ENCODE assay signal across 10 cellular contexts in the genomic region with DNA sequence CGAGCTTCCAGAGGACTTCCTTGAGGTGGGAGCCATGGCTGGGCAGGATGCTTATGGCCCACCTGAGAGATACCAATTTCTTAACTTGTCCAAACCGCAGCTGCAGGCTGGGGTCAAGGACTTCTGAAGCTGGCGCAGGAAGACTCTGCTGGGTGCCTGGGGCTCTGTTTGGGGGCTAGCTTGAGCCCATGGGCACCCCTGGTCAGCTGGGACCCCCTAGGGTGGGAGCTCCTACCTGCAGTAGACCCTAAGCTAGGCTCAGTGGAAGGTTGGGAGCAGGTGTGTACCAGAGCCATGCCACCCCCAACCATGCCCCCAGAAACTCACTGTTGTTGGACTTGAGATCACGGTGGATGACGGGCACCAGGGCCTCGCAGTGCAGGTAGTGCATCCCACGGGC. TPM values are rescaled to one million over a fixed set of nuclear protein-coding genes. Genes with fewer than 3 reads are reported as not detected.
DNase-seq lines count a peak whose midpoint lies in the region; ATAC-seq, FAIRE-seq and TF ChIP-seq lines count a peak whose summit lies in the region.
"Had no signal": no experiment of that assay in that cellular context is flagged by ENCODE, and none has a peak within 500 bp of the region (broad histone marks: within the 10 kb centered on the region; RNA-seq: fewer than 3 reads in every experiment).

No MANE protein-coding gene starts in this region.

- POLR2A ChIA-PET in GM12878 (lab: Charles Lee), result interaction anchor here (0.6 to 5.0 kb wide), 11 partner anchors 8 to 276 kb away, joined by 3 to 34 read pairs (median 4); partner anchors contain the start of genes EHBP1L1, RELA and ZNRD2

- ATAC-seq in GM12878 (no peak), GM19035 (IDR thresholded peaks at IDR 0.05; ENCODE audit: unreplicated experiment) (no peak)

- WGBS in GM12878 (ENCODE audit: insufficient coverage, insufficient replicate concordance, low lambda C conversion rate, missing lambda C conversion rate), result 47% methylated on average over 7 of the region's 7 CpGs

- H3K36me3 ChIP-seq in GM12878 (ENCODE audit: control insufficient read depth in 2 of 2, insufficient read depth in 2 of 2, low read length in 1 of 2), result peaks cover 6 to 17% of the 10 kb centered on the region in 2 experiments; a peak in 3 of 4 replicates

- peak overlapping the region; percentile 95 for H3K4me3 Mint-ChIP-seq in activated naive CD4-positive, alpha-beta T cell treated with anti-CD3 and anti-CD28 coated beads for 36 hours
- peak overlapping the region; percentile 87 for H3K4me3 Mint-ChIP-seq in mesothelial cell of epicardium
- peak overlapping the region; percentile 83 for H3K4me3 Mint-ChIP-seq in type B pancreatic cell

- peaks cover 18% of the 10 kb centered on the region for H3K36me3 Mint-ChIP-seq in activated naive CD4-positive, alpha-beta T cell treated with anti-CD3 and anti-CD28 coated beads for 36 hours (ENCODE audit: low read depth)
- peaks cover 8% of the 10 kb centered on the region for H3K36me3 Mint-ChIP-seq in mesothelial cell of epicardium
- H3K36me3 Mint-ChIP-seq in type B pancreatic cell, result peaks cover 8% of the 10 kb centered on the region

- H3K4me1 Mint-ChIP-seq in activated naive CD4-positive, alpha-beta T cell treated with anti-CD3 and anti-CD28 coated beads for 36 hours (ENCODE audit: low read depth), result peaks cover 49% of the 10 kb centered on the region
- peaks cover 21% of the 10 kb centered on the region for H3K4me1 Mint-ChIP-seq in mesothelial cell of epicardium
- H3K4me1 Mint-ChIP-seq in type B pancreatic cell (ENCODE audit: unreplicated experiment), result peaks cover 31% of the 10 kb centered on the region

- no peaks in the 10 kb centered on the region; the same call in 1 of the 2 replicates for H4K20me1 ChIP-seq in GM12878 (ENCODE audit: control insufficient read depth, insufficient read depth)

- peak overlapping the region; percentile 37; the same call in 1 of the 2 replicates for H3K27ac ChIP-seq in GM12878 (ENCODE audit: control insufficient read depth, insufficient read depth)
- H3K27ac ChIP-seq: WERI-Rb-1 had no signal

- SMC1A ChIA-PET in GM12878 (lab: Charles Lee; ENCODE audit: uncharacterized antibody, unreplicated experiment), result interaction anchor here (0.9 to 3.0 kb wide), 4 partner anchors 25 to 193 kb away, joined by 3 to 21 read pairs (median 3); no protein-coding TSS in a partner anchor

- no peaks in the 10 kb centered on the region for H3K27me3 ChIP-seq in GM12878 (replicated peaks in 1 of 2; ENCODE audit: control insufficient read depth in 2 of 2, insufficient read depth in 2 of 2, low read length in 1 of 2)

- no peak overlapping the region for H2AFZ ChIP-seq in GM12878 (ENCODE audit: control insufficient read depth, low read depth, low read length)

- H3K27ac Mint-ChIP-seq in activated naive CD4-positive, alpha-beta T cell treated with anti-CD3 and anti-CD28 coated beads for 36 hours, result peak overlapping the region; percentile 5
- peak overlapping the region; percentile 85 for H3K27ac Mint-ChIP-seq in mesothelial cell of epicardium
- H3K27ac Mint-ChIP-seq in type B pancreatic cell, result peak overlapping the region; percentile 73

- FAIRE-seq in GM12878 (lab: Jason Lieb, UNC), result no peak
- FAIRE-seq: D721Med had no signal

- TF ChIP-seq RAD21 in GM12878 (IDR thresholded peaks at IDR 0.05; ENCODE audit: insufficient read depth, low read depth, low read length), result no peak

- no TSS peak for BruUV-seq in GM12878 (replicated peaks; lab: Mats Ljungman, UMichigan)

- H3K9ac ChIP-seq in GM12878 (ENCODE audit: control insufficient read depth, insufficient read depth, low read length), result peak overlapping the region; percentile 85

- peaks cover 68% of the 10 kb centered on the region for H3K79me2 ChIP-seq in GM12878 (ENCODE audit: control insufficient read depth, insufficient read depth, low read length)

- peaks cover 24% of the 10 kb centered on the region for H3K4me1 ChIP-seq in GM12878 (ENCODE audit: control insufficient read depth, insufficient read depth, low read length)

- no peak for TF ChIP-seq EP300 in GM12878 (IDR thresholded peaks at IDR 0.05; ENCODE audit: borderline replicate concordance in 1 of 2, control insufficient read depth in 1 of 2, low read depth in 2 of 2, low read length in 2 of 2)

- intact Hi-C loops in activated naive CD4-positive, alpha-beta T cell treated with anti-CD3 and anti-CD28 coated beads for 36 hours (cut with micrococcal nuclease), result no loop called here
- intact Hi-C loops in GM12878 (cut with micrococcal nuclease; ENCODE audit: unreplicated experiment), result loop anchor here (5.0 kb wide), 1 partner anchor 735 kb away; the partner anchor contains the start of gene EHD1

- H3K4me2 ChIP-seq in GM12878 (ENCODE audit: control insufficient read depth, insufficient read depth), result peak overlapping the region; percentile 93

- peak overlapping the region; percentile 99 for H3K4me3 ChIP-seq in GM12878

- no peak for DNase-seq in activated naive CD4-positive, alpha-beta T cell treated with anti-CD3 and anti-CD28 coated beads for 36 hours
- DNase-seq in activated naive CD4-positive, alpha-beta T cell treated with Interleukin-2 at 50 U/mL for 16 hours, result no peak
- no peak for DNase-seq in GM12878 (ENCODE audit: low read depth, low spot score)
- no peak for DNase-seq in mesothelial cell of epicardium (ENCODE audit: low spot score in 2 of 2, unreplicated experiment in 2 of 2)
- no peak for DNase-seq in type B pancreatic cell (ENCODE audit: extremely low spot score, unreplicated experiment)
- DNase-seq in 8988T, result no peak
- no peak for DNase-seq in globus pallidus (ENCODE audit: low spot score)
- DNase-seq: WERI-Rb-1 had no signal

- TF ChIP-seq CTCF in GM12878 (IDR thresholded peaks at IDR 0.05 in 2 of 3, conservative IDR thresholded peaks at IDR 0.05 in 1 of 3; ENCODE audit: control insufficient read depth in 2 of 3, extremely low read depth in 1 of 3, insufficient read depth in 1 of 3, low read depth in 3 of 3, low read length in 3 of 3), result no peak
- no peak for TF ChIP-seq CTCF in mesothelial cell of epicardium (IDR thresholded peaks at IDR 0.05; ENCODE audit: unreplicated experiment)
- TF ChIP-seq CTCF in type B pancreatic cell (conservative IDR thresholded peaks at IDR 0.05), result no peak

- in situ Hi-C loops in GM12878 (cut with MboI), result no loop called here

- H3K27me3 Mint-ChIP-seq in activated naive CD4-positive, alpha-beta T cell treated with anti-CD3 and anti-CD28 coated beads for 36 hours (ENCODE audit: low read depth), result no peaks in the 10 kb centered on the region
- H3K27me3 Mint-ChIP-seq in mesothelial cell of epicardium (ENCODE audit: low read depth) (no peaks in the 10 kb centered on the region), type B pancreatic cell (no peaks in the 10 kb centered on the region)

- RAD21 ChIA-PET in GM12878 (lab: Charles Lee; ENCODE audit: unreplicated experiment), result interaction anchor here (1.0 to 4.0 kb wide), 8 partner anchors 19 to 72 kb away, joined by 3 to 36 read pairs (median 5); partner anchors contain the start of genes FAM89B, RELA, SIPA1 and ZNRD2

- H3K9me3 ChIP-seq in GM12878 (replicated peaks; ENCODE audit: control insufficient read depth, insufficient read depth, low read length), result no peaks in the 10 kb centered on the region

- TF ChIP-seq POLR2A in GM12878 (IDR thresholded peaks at IDR 0.05; ENCODE audit: low read depth, low read length), result no peak

- no peaks in the 10 kb centered on the region for H3K9me3 Mint-ChIP-seq in activated naive CD4-positive, alpha-beta T cell treated with anti-CD3 and anti-CD28 coated beads for 36 hours
- H3K9me3 Mint-ChIP-seq in mesothelial cell of epicardium, result no peaks in the 10 kb centered on the region
- H3K9me3 Mint-ChIP-seq in type B pancreatic cell, result no peaks in the 10 kb centered on the region

- CTCF ChIA-PET in activated naive CD4-positive, alpha-beta T cell treated with anti-CD3 and anti-CD28 coated beads for 36 hours (lab: Charles Lee), result interaction anchor here (0.9 to 1.8 kb wide), 5 partner anchors 19 to 297 kb away, joined by 3 to 13 read pairs (median 3); no protein-coding TSS in a partner anchor
- CTCF ChIA-PET in GM12878 (lab: Yijun Ruan, JAX), result interaction anchor here (1.0 to 3.8 kb wide), 5 partner anchors 18 to 197 kb away, joined by 3 to 35 read pairs (median 10); no protein-coding TSS in a partner anchor

RNA-seq across cellular contexts. Expression of gene MAP3K11, which starts 1.3 kb away (rescaled TPM):
- 10 to 100 TPM; 28.9 to 32.7 TPM for total RNA-seq in activated naive CD4-positive, alpha-beta T cell treated with anti-CD3 and anti-CD28 coated beads for 36 hours
- total RNA-seq in GM12878 (2013; cell fraction: nucleolus; rRNA removed), result 95.3 and 109 TPM in 2 replicates
- total RNA-seq in GM12878 (2014; rRNA removed) (37.4 and 39.9 TPM in 2 replicates), GM12878 (2014; rRNA removed; fragmentation: Illumina TruSeq; extraction: Trizol) (13.6 and 15.1 TPM in 2 replicates), GM12878 (2021) (62.6 and 64.7 TPM in 2 replicates), mesothelial cell of epicardium (46.8 to 52.0 TPM (median 47.5 TPM) in 3 replicates), type B pancreatic cell (ENCODE audit: low replicate concordance) (56.7 and 61.9 TPM in 2 replicates)
- polyA plus RNA-seq in GM12878 (2011; ENCODE audit: low read depth), result 8.2 TPM
- polyA plus RNA-seq in GM12878 (2011; rRNA removed) (17.0 and 27.9 TPM in 2 replicates), GM12878 (2014; fragmentation: Illumina TruSeq; extraction: Trizol) (6.6 and 14.0 TPM in 2 replicates), GM12878 (2014; fragmentation: Nextera tagmentation; extraction: Ambion mirVana) (1 to 10 TPM; 1.5 to 1.9 TPM), GM12878 (2014; rRNA removed) (51.8 and 58.7 TPM in 2 replicates), GM12878 (2016; fragmentation: Nextera tagmentation; extraction: Ambion mirVana) (10 to 100 TPM; 22.1 to 27.3 TPM)
- 43.4 and 59.7 TPM in 2 replicates for polyA plus RNA-seq in GM12878 (2011; cell fraction: cytosol; rRNA removed)
- 80.4 and 99.7 TPM in 2 replicates for polyA plus RNA-seq in GM12878 (2011; cell fraction: nucleus; rRNA removed)
- polyA plus RNA-seq in GM12878 (2012), result 29.2 and 38.0 TPM in 2 replicates
- polyA minus RNA-seq in GM12878 (2011; rRNA and poly(A)+ RNA removed), result 31.5 and 53.3 TPM in 2 replicates
- polyA minus RNA-seq in GM12878 (2011; cell fraction: cytosol; rRNA and poly(A)+ RNA removed), result 23.3 and 23.7 TPM in 2 replicates
- 31.8 and 54.0 TPM in 2 replicates for polyA minus RNA-seq in GM12878 (2011; cell fraction: nucleus; rRNA and poly(A)+ RNA removed)

RNA-seq across cellular contexts. Expression of gene PCNX3, which starts 2.9 kb away (rescaled TPM):
- total RNA-seq in activated naive CD4-positive, alpha-beta T cell treated with anti-CD3 and anti-CD28 coated beads for 36 hours, result 10 to 100 TPM; 21.6 to 24.7 TPM
- total RNA-seq in GM12878 (2013; cell fraction: nucleolus; rRNA removed), result 38.1 and 44.3 TPM in 2 replicates
- 14.0 and 19.9 TPM in 2 replicates for total RNA-seq in GM12878 (2014; rRNA removed)
- 5.4 and 7.3 TPM in 2 replicates for total RNA-seq in GM12878 (2014; rRNA removed; fragmentation: Illumina TruSeq; extraction: Trizol)
- 39.0 and 46.6 TPM in 2 replicates for total RNA-seq in GM12878 (2021)
- 8.1 TPM for polyA plus RNA-seq in GM12878 (2011; ENCODE audit: low read depth)
- 2.9 and 8.2 TPM in 2 replicates for polyA plus RNA-seq in GM12878 (2011; rRNA removed)
- 19.6 and 23.7 TPM in 2 replicates for polyA plus RNA-seq in GM12878 (2011; cell fraction: cytosol; rRNA removed)
- polyA plus RNA-seq in GM12878 (2011; cell fraction: nucleus; rRNA removed), result 93.1 and 120 TPM in 2 replicates
- polyA plus RNA-seq in GM12878 (2012), result 16.6 and 21.0 TPM in 2 replicates
- 1.7 and 8.6 TPM in 2 replicates for polyA plus RNA-seq in GM12878 (2014; fragmentation: Illumina TruSeq; extraction: Trizol)
- under 1 TPM; 0.03 to 0.15 TPM for polyA plus RNA-seq in GM12878 (2014; fragmentation: Nextera tagmentation; extraction: Ambion mirVana)
- polyA plus RNA-seq in GM12878 (2014; rRNA removed), result 34.1 and 40.2 TPM in 2 replicates
- polyA plus RNA-seq in GM12878 (2016; fragmentation: Nextera tagmentation; extraction: Ambion mirVana), result 10 to 100 TPM in 1 of 2 experiments, 1 to 10 TPM in 1; 6.8 to 10.3 TPM
- polyA minus RNA-seq in GM12878 (2011; rRNA and poly(A)+ RNA removed), result 12.1 and 24.9 TPM in 2 replicates
- polyA minus RNA-seq in GM12878 (2011; cell fraction: cytosol; rRNA and poly(A)+ RNA removed), result 17.2 and 18.4 TPM in 2 replicates
- polyA minus RNA-seq in GM12878 (2011; cell fraction: nucleus; rRNA and poly(A)+ RNA removed), result 29.3 and 54.2 TPM in 2 replicates
- 59.0 to 61.8 TPM (median 61.3 TPM) in 3 replicates for total RNA-seq in mesothelial cell of epicardium
- 44.9 and 49.2 TPM in 2 replicates for total RNA-seq in type B pancreatic cell (ENCODE audit: low replicate concordance)

RNA-seq across cellular contexts. Expression of gene KCNK7, which starts 17.1 kb away (rescaled TPM):
- total RNA-seq in activated naive CD4-positive, alpha-beta T cell treated with anti-CD3 and anti-CD28 coated beads for 36 hours, result under 1 TPM in 1 of 2 experiments, not detected in 1; 0.35 TPM
- 0.42 and 0.67 TPM in 2 replicates for total RNA-seq in GM12878 (2013; cell fraction: nucleolus; rRNA removed)
- total RNA-seq in GM12878 (2014; rRNA removed) (0.16 and 0.23 TPM in 2 replicates), GM12878 (2014; rRNA removed; fragmentation: Illumina TruSeq; extraction: Trizol) (not detected in 2 replicates), GM12878 (2021) (0.29 and 0.54 TPM in 2 replicates), mesothelial cell of epicardium (0.95 to 2.4 TPM (median 1.7 TPM) in 3 replicates), type B pancreatic cell (ENCODE audit: low replicate concordance) (0.36 and 1.1 TPM in 2 replicates)
- not detected for polyA plus RNA-seq in GM12878 (2011; ENCODE audit: low read depth)
- polyA plus RNA-seq in GM12878 (2011; rRNA removed) (not detected in 2 replicates), GM12878 (2014; fragmentation: Illumina TruSeq; extraction: Trizol) (not detected in 2 replicates), GM12878 (2014; fragmentation: Nextera tagmentation; extraction: Ambion mirVana) (under 1 TPM in 1 of 2 experiments, not detected in 1; 0.11 TPM), GM12878 (2014; rRNA removed) (0.15 TPM in 1 of 2 replicates, not detected in the other), GM12878 (2016; fragmentation: Nextera tagmentation; extraction: Ambion mirVana) (not detected)
- 0.08 TPM in 1 of 2 replicates, not detected in the other for polyA plus RNA-seq in GM12878 (2011; cell fraction: cytosol; rRNA removed)
- polyA plus RNA-seq in GM12878 (2011; cell fraction: nucleus; rRNA removed), result 0.16 and 0.46 TPM in 2 replicates
- 0.08 and 0.80 TPM in 2 replicates for polyA plus RNA-seq in GM12878 (2012)
- 1.4 TPM in 1 of 2 replicates, not detected in the other for polyA minus RNA-seq in GM12878 (2011; rRNA and poly(A)+ RNA removed)
- not detected in 2 replicates for polyA minus RNA-seq in GM12878 (2011; cell fraction: cytosol; rRNA and poly(A)+ RNA removed)
- not detected in 2 replicates for polyA minus RNA-seq in GM12878 (2011; cell fraction: nucleus; rRNA and poly(A)+ RNA removed)

RNA-seq across cellular contexts. Expression of gene SIPA1, which starts 25.2 kb away (rescaled TPM):
- total RNA-seq in activated naive CD4-positive, alpha-beta T cell treated with anti-CD3 and anti-CD28 coated beads for 36 hours, result 100 to 1,000 TPM; 146 to 150 TPM
- total RNA-seq in GM12878 (2013; cell fraction: nucleolus; rRNA removed), result 136 and 145 TPM in 2 replicates
- total RNA-seq in GM12878 (2014; rRNA removed) (51.7 and 61.2 TPM in 2 replicates), GM12878 (2014; rRNA removed; fragmentation: Illumina TruSeq; extraction: Trizol) (26.9 and 34.2 TPM in 2 replicates), GM12878 (2021) (132 and 139 TPM in 2 replicates), mesothelial cell of epicardium (37.1 to 42.9 TPM (median 37.5 TPM) in 3 replicates), type B pancreatic cell (ENCODE audit: low replicate concordance) (26.5 and 26.8 TPM in 2 replicates)
- polyA plus RNA-seq in GM12878 (2011; ENCODE audit: low read depth), result 14.6 TPM
- polyA plus RNA-seq in GM12878 (2011; rRNA removed) (24.0 and 64.1 TPM in 2 replicates), GM12878 (2014; fragmentation: Illumina TruSeq; extraction: Trizol) (4.9 and 16.0 TPM in 2 replicates), GM12878 (2014; fragmentation: Nextera tagmentation; extraction: Ambion mirVana) (1 to 10 TPM; 1.0 to 5.5 TPM), GM12878 (2014; rRNA removed) (64.2 and 66.8 TPM in 2 replicates), GM12878 (2016; fragmentation: Nextera tagmentation; extraction: Ambion mirVana) (10 to 100 TPM; 18.3 to 32.7 TPM)
- polyA plus RNA-seq in GM12878 (2011; cell fraction: cytosol; rRNA removed), result 72.9 and 124 TPM in 2 replicates
- polyA plus RNA-seq in GM12878 (2011; cell fraction: nucleus; rRNA removed), result 436 and 511 TPM in 2 replicates
- 69.0 and 88.3 TPM in 2 replicates for polyA plus RNA-seq in GM12878 (2012)
- polyA minus RNA-seq in GM12878 (2011; rRNA and poly(A)+ RNA removed), result 131 and 204 TPM in 2 replicates
- polyA minus RNA-seq in GM12878 (2011; cell fraction: cytosol; rRNA and poly(A)+ RNA removed), result 70.8 and 88.3 TPM in 2 replicates
- 87.9 and 144 TPM in 2 replicates for polyA minus RNA-seq in GM12878 (2011; cell fraction: nucleus; rRNA and poly(A)+ RNA removed)

RNA-seq across cellular contexts. Expression of gene EHBP1L1, which starts 36.8 kb away (rescaled TPM):
- 10 to 100 TPM; 51.9 to 54.6 TPM for total RNA-seq in activated naive CD4-positive, alpha-beta T cell treated with anti-CD3 and anti-CD28 coated beads for 36 hours
- total RNA-seq in GM12878 (2013; cell fraction: nucleolus; rRNA removed), result 101 and 114 TPM in 2 replicates
- total RNA-seq in GM12878 (2014; rRNA removed) (63.3 and 74.6 TPM in 2 replicates), GM12878 (2014; rRNA removed; fragmentation: Illumina TruSeq; extraction: Trizol) (32.9 and 37.1 TPM in 2 replicates), GM12878 (2021) (90.7 and 92.7 TPM in 2 replicates), mesothelial cell of epicardium (30.4 to 35.2 TPM (median 33.8 TPM) in 3 replicates), type B pancreatic cell (ENCODE audit: low replicate concordance) (10.9 and 14.7 TPM in 2 replicates)
- 22.5 TPM for polyA plus RNA-seq in GM12878 (2011; ENCODE audit: low read depth)
- polyA plus RNA-seq in GM12878 (2011; rRNA removed) (21.5 and 28.4 TPM in 2 replicates), GM12878 (2014; fragmentation: Illumina TruSeq; extraction: Trizol) (34.3 and 39.8 TPM in 2 replicates), GM12878 (2014; fragmentation: Nextera tagmentation; extraction: Ambion mirVana) (under 1 TPM; 0.06 to 0.09 TPM), GM12878 (2014; rRNA removed) (99.4 and 117 TPM in 2 replicates), GM12878 (2016; fragmentation: Nextera tagmentation; extraction: Ambion mirVana) (10 to 100 TPM; 15.5 to 18.9 TPM)
- 37.0 and 59.7 TPM in 2 replicates for polyA plus RNA-seq in GM12878 (2011; cell fraction: cytosol; rRNA removed)
- 195 and 323 TPM in 2 replicates for polyA plus RNA-seq in GM12878 (2011; cell fraction: nucleus; rRNA removed)
- polyA plus RNA-seq in GM12878 (2012), result 52.1 and 68.8 TPM in 2 replicates
- polyA minus RNA-seq in GM12878 (2011; rRNA and poly(A)+ RNA removed), result 22.7 and 40.4 TPM in 2 replicates
- polyA minus RNA-seq in GM12878 (2011; cell fraction: cytosol; rRNA and poly(A)+ RNA removed), result 33.2 and 33.8 TPM in 2 replicates
- polyA minus RNA-seq in GM12878 (2011; cell fraction: nucleus; rRNA and poly(A)+ RNA removed), result 24.8 and 46.7 TPM in 2 replicates

Comparison
In these comparisons a context has a peak if more than half of its experiments do, and no peak if none do; other contexts are left out.
1. H3K27ac Mint-ChIP-seq: peak in every context shown above with its lines; median percentile 85 in mesothelial cell of epicardium; 73 in type B pancreatic cell; 5 in activated naive CD4-positive, alpha-beta T cell treated with anti-CD3 and anti-CD28 coated beads for 36 hours.